In genomic region chr16:6265956-6266355, GRCh38 we compare ENCODE assay signal across 20 cellular contexts.
DNase-seq lines count a peak whose midpoint lies in the region; ATAC-seq and TF ChIP-seq lines count a peak whose summit lies in the region.
"Had no signal": no experiment of that assay in that cellular context is flagged by ENCODE, and none has a peak within 500 bp of the region (broad histone marks: within the 10 kb centered on the region; RNA-seq: fewer than 3 reads in every experiment).

No MANE protein-coding gene starts in this region.

- ATAC-seq in GM19328 (IDR thresholded peaks at IDR 0.05; ENCODE audit: unreplicated experiment) (no peak), GM18868 (IDR thresholded peaks at IDR 0.05; ENCODE audit: unreplicated experiment) (no peak)

- H3K27ac ChIP-seq in brain microvascular endothelial cell, result peak overlapping the region; percentile 66
- H3K27ac ChIP-seq: BLaER1 treated with 17β-estradiol and CSF1 and Interleukin-3, amounts not matched to agents 10 nM and 100 nM had no signal

- H3K36me3 ChIP-seq in brain microvascular endothelial cell (replicated peaks), result no peaks in the 10 kb centered on the region
- H3K36me3 ChIP-seq: BE2C; BLaER1 treated with 17β-estradiol and CSF1 and Interleukin-3, amounts not matched to agents 10 nM and 100 nM had no signal

- no peak overlapping the region for H3K4me3 ChIP-seq in brain microvascular endothelial cell (ENCODE audit: low read depth, low read length)
- H3K4me3 ChIP-seq: BLaER1 treated with 17β-estradiol and CSF1 and Interleukin-3, amounts not matched to agents 10 nM and 100 nM had no signal

- TF ChIP-seq CTCF in brain microvascular endothelial cell (IDR thresholded peaks at IDR 0.05; ENCODE audit: low read depth, low read length, missing control alignments), result no peak

- H3K27me3 ChIP-seq in brain microvascular endothelial cell (replicated peaks), result no peaks in the 10 kb centered on the region
- H3K27me3 ChIP-seq: BE2C; BLaER1 treated with 17β-estradiol and CSF1 and Interleukin-3, amounts not matched to agents 10 nM and 100 nM had no signal

- in situ Hi-C loops in brain microvascular endothelial cell (cut with HindIII; ENCODE audit: low pct_ligation_motif_present, low sequenced_read_pairs), result no loop called here

- DNase-seq in HT1080 (ENCODE audit: low read depth), result peak; percentile 72
- peak; percentile 18 for DNase-seq in RKO (ENCODE audit: low spot score)
- DNase-seq in brain microvascular endothelial cell, result peak; percentile 75
- DNase-seq in inferior parietal cortex (ENCODE audit: extremely low spot score), result peak; percentile 9
- DNase-seq in activated CD4-positive, alpha-beta T cell treated with anti-CD3 and anti-CD28 coated beads, Interleukin-2, amount 50 U/mL, for 4 hours, result no peak
- no peak for DNase-seq in 8988T
- DNase-seq: AML-193; BE2C; Calu3; CD4-positive, alpha-beta T cell; COR-L47; DMS53; DMS79 treated with DMSO at 0.1 percent for 48 hours; GF-D8; GOT3; H7; HCEC 1CT had no signal

Comparison
In these comparisons a context has a peak if more than half of its experiments do, and no peak if none do; other contexts are left out.
1. DNase-seq: peak in HT1080 (single experiment), RKO (single experiment), brain microvascular endothelial cell (single experiment) and inferior parietal cortex (single experiment); none in activated CD4-positive, alpha-beta T cell treated with anti-CD3 and anti-CD28 coated beads, Interleukin-2, amount 50 U/mL, for 4 hours (0 of 2) and 8988T (single experiment).